ENCODE assay signal across 8 cellular contexts in genomic region chr14:65222434-65222833, GRCh38.
DNase-seq lines count a peak whose midpoint lies in the region; ATAC-seq and TF ChIP-seq lines count a peak whose summit lies in the region.

No MANE protein-coding gene starts in this region.

- H3K4me1 ChIP-seq in left ventricle myocardium inferior: peaks cover 18% of the 10 kb centered on the region
- H3K4me1 ChIP-seq in smooth muscle cell (ENCODE audit: low read depth): peaks cover 21% of the 10 kb centered on the region

- no peaks in the 10 kb centered on the region for H3K36me3 ChIP-seq in left ventricle myocardium inferior
- H3K36me3 ChIP-seq in smooth muscle cell (ENCODE audit: low read depth): no peaks in the 10 kb centered on the region

- peak; percentile 74 for ATAC-seq in HG03432 (IDR thresholded peaks at IDR 0.05; ENCODE audit: unreplicated experiment)
- no peak for ATAC-seq in HG02884 (IDR thresholded peaks at IDR 0.05; ENCODE audit: unreplicated experiment)

- DNase-seq in SHP77 treated with DMSO at 0.1 percent for 48 hours (lab: John Stamatoyannopoulos, UW): peak; percentile 17
- peak; percentile 6 for DNase-seq in activated naive CD8-positive, alpha-beta T cell treated with anti-CD3 and anti-CD28 coated beads, Interleukin-2, amount 50 U/mL, for 16 hours (ENCODE audit: low read depth, low spot score)
- DNase-seq in left ventricle myocardium inferior: peak; percentile 28
- DNase-seq in smooth muscle cell (lab: John Stamatoyannopoulos, UW; ENCODE audit: unreplicated experiment): no peak
- no peak for DNase-seq in GF-D8 (lab: John Stamatoyannopoulos, UW)

- H3K9ac ChIP-seq in smooth muscle cell (ENCODE audit: low read depth): no peak overlapping the region

- H3K9me3 ChIP-seq in left ventricle myocardium inferior (replicated peaks) (no peaks in the 10 kb centered on the region), smooth muscle cell (replicated peaks; ENCODE audit: low read depth) (no peaks in the 10 kb centered on the region)

- TF ChIP-seq CTCF in GM12872 (IDR thresholded peaks at IDR 0.05; ENCODE audit: insufficient read depth, low read depth, low read length) (peak; percentile 88), left ventricle myocardium inferior (IDR thresholded peaks at IDR 0.05; ENCODE audit: borderline replicate concordance) (peak; percentile 82), smooth muscle cell (IDR thresholded peaks at IDR 0.05; ENCODE audit: borderline replicate concordance, insufficient read depth, poor library complexity, severe bottlenecking) (peak; percentile 80)

- no peak overlapping the region for H3K4me2 ChIP-seq in smooth muscle cell

- H4K20me1 ChIP-seq in smooth muscle cell (ENCODE audit: low read depth): no peaks in the 10 kb centered on the region

- intact Hi-C loops in left ventricle myocardium inferior (cut with micrococcal nuclease): loop anchor here (10.0 kb wide), 1 partner anchor 192 kb away; the partner anchor contains the start of gene FUT8

- 28% methylated on average over 8 of the region's 8 CpGs for WGBS in smooth muscle cell (ENCODE audit: low lambda C conversion rate)

- peaks cover 8% of the 10 kb centered on the region for H3F3A ChIP-seq in smooth muscle cell (ENCODE audit: low read depth)

- H3K27me3 ChIP-seq in left ventricle myocardium inferior (ENCODE audit: low read depth) (no peaks in the 10 kb centered on the region), smooth muscle cell (ENCODE audit: low read depth) (no peaks in the 10 kb centered on the region)

- H3K79me2 ChIP-seq in smooth muscle cell (ENCODE audit: low read depth): no peaks in the 10 kb centered on the region

- H2AFZ ChIP-seq in smooth muscle cell (ENCODE audit: low read depth): peak overlapping the region; percentile 84

- H3K4me3 ChIP-seq in left ventricle myocardium inferior (no peak overlapping the region), smooth muscle cell (no peak overlapping the region)

- H3K27ac ChIP-seq in left ventricle myocardium inferior (replicated peaks): no peak overlapping the region
- H3K27ac ChIP-seq in smooth muscle cell (ENCODE audit: low read depth): no peak overlapping the region

Comparison
In these comparisons a context has a peak if more than half of its experiments do, and no peak if none do; other contexts are left out.
1. DNase-seq: peak in SHP77 treated with DMSO at 0.1 percent for 48 hours (single experiment), activated naive CD8-positive, alpha-beta T cell treated with anti-CD3 and anti-CD28 coated beads, Interleukin-2, amount 50 U/mL, for 16 hours (single experiment) and left ventricle myocardium inferior (single experiment); none in smooth muscle cell (single experiment) and GF-D8 (single experiment).
2. Peak in every context shown above with its lines, with median percentiles within 50 percentile points of each other: CTCF ChIP-seq.